1 cellular context compared by ENCODE assay signal in the genomic region with DNA sequence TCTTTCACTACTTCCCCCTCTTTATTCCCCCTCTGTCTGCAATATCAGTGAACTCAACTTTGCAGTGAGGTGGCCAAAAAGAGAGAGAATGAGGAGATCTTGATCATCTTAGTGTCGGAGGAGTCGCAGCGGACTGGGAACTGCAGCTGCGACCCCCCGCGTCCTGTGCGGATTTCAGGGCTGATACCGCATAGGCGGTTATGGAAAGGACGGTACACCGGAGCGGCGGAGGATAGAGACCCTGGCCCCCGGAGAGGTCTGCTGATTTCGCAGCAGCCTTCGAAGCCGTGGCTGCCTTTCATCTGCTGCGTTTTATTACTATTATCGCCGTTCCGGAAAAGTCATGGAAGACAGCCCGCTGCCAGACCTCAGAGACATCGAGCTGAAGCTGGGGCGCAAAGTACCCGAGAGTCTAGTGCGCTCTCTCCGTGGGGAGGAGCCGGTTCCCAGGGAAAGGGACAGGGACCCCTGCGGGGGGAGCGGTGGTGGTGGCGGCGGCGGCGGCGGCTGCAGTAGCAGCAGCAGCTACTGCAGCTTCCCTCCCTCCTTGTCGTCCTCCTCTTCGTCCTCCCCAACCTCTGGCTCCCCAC.
TF ChIP-seq lines count a peak whose summit lies in the region.

No MANE protein-coding gene starts in this region.

TF ChIP-seq in GM12878, 131 proteins besides CTCF, POLR2A, EP300 and RAD21:
- TF ChIP-seq, protein P1, sequence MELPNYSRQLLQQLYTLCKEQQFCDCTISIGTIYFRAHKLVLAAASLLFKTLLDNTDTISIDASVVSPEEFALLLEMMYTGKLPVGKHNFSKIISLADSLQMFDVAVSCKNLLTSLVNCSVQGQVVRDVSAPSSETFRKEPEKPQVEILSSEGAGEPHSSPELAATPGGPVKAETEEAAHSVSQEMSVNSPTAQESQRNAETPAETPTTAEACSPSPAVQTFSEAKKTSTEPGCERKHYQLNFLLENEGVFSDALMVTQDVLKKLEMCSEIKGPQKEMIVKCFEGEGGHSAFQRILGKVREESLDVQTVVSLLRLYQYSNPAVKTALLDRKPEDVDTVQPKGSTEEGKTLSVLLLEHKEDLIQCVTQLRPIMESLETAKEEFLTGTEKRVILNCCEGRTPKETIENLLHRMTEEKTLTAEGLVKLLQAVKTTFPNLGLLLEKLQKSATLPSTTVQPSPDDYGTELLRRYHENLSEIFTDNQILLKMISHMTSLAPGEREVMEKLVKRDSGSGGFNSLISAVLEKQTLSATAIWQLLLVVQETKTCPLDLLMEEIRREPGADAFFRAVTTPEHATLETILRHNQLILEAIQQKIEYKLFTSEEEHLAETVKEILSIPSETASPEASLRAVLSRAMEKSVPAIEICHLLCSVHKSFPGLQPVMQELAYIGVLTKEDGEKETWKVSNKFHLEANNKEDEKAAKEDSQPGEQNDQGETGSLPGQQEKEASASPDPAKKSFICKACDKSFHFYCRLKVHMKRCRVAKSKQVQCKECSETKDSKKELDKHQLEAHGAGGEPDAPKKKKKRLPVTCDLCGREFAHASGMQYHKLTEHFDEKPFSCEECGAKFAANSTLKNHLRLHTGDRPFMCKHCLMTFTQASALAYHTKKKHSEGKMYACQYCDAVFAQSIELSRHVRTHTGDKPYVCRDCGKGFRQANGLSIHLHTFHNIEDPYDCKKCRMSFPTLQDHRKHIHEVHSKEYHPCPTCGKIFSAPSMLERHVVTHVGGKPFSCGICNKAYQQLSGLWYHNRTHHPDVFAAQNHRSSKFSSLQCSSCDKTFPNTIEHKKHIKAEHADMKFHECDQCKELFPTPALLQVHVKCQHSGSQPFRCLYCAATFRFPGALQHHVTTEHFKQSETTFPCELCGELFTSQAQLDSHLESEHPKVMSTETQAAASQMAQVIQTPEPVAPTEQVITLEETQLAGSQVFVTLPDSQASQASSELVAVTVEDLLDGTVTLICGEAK (IDR thresholded peaks at IDR 0.05; ENCODE audit: borderline replicate concordance) = no peak
- TF ChIP-seq POLR2AphosphoS2 (IDR thresholded peaks at IDR 0.05; ENCODE audit: low read depth, low read length) = no peak
- no peak for TF ChIP-seq SREBF2 (IDR thresholded peaks at IDR 0.05; ENCODE audit: low read length)
- no peak for TF ChIP-seq NR2F1 (conservative IDR thresholded peaks at IDR 0.05)
- no peak for TF ChIP-seq HDGF (IDR thresholded peaks at IDR 0.05)
- TF ChIP-seq, protein P2, sequence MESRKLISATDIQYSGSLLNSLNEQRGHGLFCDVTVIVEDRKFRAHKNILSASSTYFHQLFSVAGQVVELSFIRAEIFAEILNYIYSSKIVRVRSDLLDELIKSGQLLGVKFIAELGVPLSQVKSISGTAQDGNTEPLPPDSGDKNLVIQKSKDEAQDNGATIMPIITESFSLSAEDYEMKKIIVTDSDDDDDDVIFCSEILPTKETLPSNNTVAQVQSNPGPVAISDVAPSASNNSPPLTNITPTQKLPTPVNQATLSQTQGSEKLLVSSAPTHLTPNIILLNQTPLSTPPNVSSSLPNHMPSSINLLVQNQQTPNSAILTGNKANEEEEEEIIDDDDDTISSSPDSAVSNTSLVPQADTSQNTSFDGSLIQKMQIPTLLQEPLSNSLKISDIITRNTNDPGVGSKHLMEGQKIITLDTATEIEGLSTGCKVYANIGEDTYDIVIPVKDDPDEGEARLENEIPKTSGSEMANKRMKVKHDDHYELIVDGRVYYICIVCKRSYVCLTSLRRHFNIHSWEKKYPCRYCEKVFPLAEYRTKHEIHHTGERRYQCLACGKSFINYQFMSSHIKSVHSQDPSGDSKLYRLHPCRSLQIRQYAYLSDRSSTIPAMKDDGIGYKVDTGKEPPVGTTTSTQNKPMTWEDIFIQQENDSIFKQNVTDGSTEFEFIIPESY (IDR thresholded peaks at IDR 0.05) = no peak
- TF ChIP-seq FOS (IDR thresholded peaks at IDR 0.05; ENCODE audit: borderline replicate concordance, extremely low read depth, insufficient read length) = no peak
- TF ChIP-seq, protein P3, sequence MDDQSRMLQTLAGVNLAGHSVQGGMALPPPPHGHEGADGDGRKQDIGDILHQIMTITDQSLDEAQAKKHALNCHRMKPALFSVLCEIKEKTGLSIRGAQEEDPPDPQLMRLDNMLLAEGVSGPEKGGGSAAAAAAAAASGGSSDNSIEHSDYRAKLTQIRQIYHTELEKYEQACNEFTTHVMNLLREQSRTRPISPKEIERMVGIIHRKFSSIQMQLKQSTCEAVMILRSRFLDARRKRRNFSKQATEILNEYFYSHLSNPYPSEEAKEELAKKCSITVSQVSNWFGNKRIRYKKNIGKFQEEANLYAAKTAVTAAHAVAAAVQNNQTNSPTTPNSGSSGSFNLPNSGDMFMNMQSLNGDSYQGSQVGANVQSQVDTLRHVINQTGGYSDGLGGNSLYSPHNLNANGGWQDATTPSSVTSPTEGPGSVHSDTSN (IDR thresholded peaks at IDR 0.05; ENCODE audit: insufficient replicate concordance, low read depth, low read length) = no peak
- TF ChIP-seq NR2C2 (IDR thresholded peaks at IDR 0.05; ENCODE audit: borderline replicate concordance, control insufficient read depth, insufficient read length, low read depth) = no peak
- no peak for TF ChIP-seq ZNF384 (IDR thresholded peaks at IDR 0.05; ENCODE audit: borderline replicate concordance, low read depth, low read length)
- TF ChIP-seq, protein P4, sequence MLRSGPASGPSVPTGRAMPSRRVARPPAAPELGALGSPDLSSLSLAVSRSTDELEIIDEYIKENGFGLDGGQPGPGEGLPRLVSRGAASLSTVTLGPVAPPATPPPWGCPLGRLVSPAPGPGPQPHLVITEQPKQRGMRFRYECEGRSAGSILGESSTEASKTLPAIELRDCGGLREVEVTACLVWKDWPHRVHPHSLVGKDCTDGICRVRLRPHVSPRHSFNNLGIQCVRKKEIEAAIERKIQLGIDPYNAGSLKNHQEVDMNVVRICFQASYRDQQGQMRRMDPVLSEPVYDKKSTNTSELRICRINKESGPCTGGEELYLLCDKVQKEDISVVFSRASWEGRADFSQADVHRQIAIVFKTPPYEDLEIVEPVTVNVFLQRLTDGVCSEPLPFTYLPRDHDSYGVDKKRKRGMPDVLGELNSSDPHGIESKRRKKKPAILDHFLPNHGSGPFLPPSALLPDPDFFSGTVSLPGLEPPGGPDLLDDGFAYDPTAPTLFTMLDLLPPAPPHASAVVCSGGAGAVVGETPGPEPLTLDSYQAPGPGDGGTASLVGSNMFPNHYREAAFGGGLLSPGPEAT (IDR thresholded peaks at IDR 0.05; ENCODE audit: low read depth) = no peak
- TF ChIP-seq, protein P5, sequence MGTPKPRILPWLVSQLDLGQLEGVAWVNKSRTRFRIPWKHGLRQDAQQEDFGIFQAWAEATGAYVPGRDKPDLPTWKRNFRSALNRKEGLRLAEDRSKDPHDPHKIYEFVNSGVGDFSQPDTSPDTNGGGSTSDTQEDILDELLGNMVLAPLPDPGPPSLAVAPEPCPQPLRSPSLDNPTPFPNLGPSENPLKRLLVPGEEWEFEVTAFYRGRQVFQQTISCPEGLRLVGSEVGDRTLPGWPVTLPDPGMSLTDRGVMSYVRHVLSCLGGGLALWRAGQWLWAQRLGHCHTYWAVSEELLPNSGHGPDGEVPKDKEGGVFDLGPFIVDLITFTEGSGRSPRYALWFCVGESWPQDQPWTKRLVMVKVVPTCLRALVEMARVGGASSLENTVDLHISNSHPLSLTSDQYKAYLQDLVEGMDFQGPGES (IDR thresholded peaks at IDR 0.05) = no peak
- TF ChIP-seq, protein P6, sequence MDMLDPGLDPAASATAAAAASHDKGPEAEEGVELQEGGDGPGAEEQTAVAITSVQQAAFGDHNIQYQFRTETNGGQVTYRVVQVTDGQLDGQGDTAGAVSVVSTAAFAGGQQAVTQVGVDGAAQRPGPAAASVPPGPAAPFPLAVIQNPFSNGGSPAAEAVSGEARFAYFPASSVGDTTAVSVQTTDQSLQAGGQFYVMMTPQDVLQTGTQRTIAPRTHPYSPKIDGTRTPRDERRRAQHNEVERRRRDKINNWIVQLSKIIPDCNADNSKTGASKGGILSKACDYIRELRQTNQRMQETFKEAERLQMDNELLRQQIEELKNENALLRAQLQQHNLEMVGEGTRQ (IDR thresholded peaks at IDR 0.05; ENCODE audit: borderline replicate concordance, low read depth, low read length) = no peak
- no peak for TF ChIP-seq CEBPB (IDR thresholded peaks at IDR 0.05; ENCODE audit: borderline replicate concordance in 1 of 2, low read depth in 2 of 2, low read length in 2 of 2)
- TF ChIP-seq, protein P7, sequence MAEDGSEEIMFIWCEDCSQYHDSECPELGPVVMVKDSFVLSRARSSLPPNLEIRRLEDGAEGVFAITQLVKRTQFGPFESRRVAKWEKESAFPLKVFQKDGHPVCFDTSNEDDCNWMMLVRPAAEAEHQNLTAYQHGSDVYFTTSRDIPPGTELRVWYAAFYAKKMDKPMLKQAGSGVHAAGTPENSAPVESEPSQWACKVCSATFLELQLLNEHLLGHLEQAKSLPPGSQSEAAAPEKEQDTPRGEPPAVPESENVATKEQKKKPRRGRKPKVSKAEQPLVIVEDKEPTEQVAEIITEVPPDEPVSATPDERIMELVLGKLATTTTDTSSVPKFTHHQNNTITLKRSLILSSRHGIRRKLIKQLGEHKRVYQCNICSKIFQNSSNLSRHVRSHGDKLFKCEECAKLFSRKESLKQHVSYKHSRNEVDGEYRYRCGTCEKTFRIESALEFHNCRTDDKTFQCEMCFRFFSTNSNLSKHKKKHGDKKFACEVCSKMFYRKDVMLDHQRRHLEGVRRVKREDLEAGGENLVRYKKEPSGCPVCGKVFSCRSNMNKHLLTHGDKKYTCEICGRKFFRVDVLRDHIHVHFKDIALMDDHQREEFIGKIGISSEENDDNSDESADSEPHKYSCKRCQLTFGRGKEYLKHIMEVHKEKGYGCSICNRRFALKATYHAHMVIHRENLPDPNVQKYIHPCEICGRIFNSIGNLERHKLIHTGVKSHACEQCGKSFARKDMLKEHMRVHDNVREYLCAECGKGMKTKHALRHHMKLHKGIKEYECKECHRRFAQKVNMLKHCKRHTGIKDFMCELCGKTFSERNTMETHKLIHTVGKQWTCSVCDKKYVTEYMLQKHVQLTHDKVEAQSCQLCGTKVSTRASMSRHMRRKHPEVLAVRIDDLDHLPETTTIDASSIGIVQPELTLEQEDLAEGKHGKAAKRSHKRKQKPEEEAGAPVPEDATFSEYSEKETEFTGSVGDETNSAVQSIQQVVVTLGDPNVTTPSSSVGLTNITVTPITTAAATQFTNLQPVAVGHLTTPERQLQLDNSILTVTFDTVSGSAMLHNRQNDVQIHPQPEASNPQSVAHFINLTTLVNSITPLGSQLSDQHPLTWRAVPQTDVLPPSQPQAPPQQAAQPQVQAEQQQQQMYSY (CRISPR knock-in tag; IDR thresholded peaks at IDR 0.05) = no peak
- TF ChIP-seq, protein P8, sequence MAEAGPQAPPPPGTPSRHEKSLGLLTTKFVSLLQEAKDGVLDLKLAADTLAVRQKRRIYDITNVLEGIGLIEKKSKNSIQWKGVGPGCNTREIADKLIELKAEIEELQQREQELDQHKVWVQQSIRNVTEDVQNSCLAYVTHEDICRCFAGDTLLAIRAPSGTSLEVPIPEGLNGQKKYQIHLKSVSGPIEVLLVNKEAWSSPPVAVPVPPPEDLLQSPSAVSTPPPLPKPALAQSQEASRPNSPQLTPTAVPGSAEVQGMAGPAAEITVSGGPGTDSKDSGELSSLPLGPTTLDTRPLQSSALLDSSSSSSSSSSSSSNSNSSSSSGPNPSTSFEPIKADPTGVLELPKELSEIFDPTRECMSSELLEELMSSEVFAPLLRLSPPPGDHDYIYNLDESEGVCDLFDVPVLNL (IDR thresholded peaks at IDR 0.05; ENCODE audit: low read depth, low read length) = no peak
- no peak for TF ChIP-seq RELA (IDR thresholded peaks at IDR 0.05; ENCODE audit: borderline replicate concordance, partially characterized antibody)
- no peak for TF ChIP-seq ESRRA (IDR thresholded peaks at IDR 0.05; ENCODE audit: low read length)
- TF ChIP-seq SPI1 (IDR thresholded peaks at IDR 0.05; ENCODE audit: borderline replicate concordance, insufficient read depth, low read depth, low read length) = no peak
- TF ChIP-seq ETV6 (conservative IDR thresholded peaks at IDR 0.05 in 1 of 2, IDR thresholded peaks at IDR 0.05 in 1 of 2; ENCODE audit: borderline replicate concordance in 1 of 2, low read depth in 1 of 2) = no peak
